ENCODE assay signal across 19 cellular contexts in the genomic region with DNA sequence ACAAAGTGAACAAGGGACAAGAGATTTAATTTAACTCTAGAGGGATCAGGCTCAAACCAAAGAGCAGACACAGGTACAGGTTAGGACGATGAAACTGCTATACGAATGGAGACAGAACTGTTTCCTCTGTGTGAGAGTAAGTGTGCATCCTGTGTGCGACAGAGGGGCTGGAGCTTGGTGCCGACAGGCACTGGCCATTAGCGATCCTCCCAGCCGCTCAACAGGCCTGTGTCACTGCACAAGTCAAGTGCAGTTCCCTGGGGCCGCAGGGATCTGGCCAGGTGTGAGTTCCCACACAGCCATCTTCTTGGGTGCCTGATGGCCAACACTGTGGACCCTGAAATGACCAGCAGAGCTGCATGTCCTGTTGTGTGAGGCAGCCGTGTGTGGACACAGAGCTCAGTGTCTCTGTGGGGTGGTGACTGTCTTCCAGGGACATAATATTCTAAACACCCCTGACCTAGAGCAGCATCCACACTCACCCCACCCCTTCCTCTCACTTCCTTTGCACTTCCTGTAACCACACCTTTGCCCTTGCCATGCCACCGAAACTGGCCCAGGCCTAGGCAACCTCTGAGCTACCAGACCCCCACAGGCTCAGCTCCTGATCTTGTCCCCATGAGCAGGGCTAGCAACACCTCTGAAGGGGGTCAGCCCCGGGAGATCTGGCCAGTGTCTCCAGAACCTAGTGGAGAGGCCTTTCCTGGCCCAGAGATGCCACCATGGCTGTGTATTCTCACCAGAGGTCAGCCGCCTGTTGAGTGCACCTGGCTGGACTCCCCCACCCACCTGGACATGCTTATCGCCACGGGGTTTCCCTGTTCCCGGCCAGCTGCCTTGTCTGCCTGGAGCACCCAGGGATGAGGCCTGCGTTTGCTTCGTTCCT. TPM values are rescaled to one million over a fixed set of nuclear protein-coding genes. Genes with fewer than 3 reads are reported as not detected.
DNase-seq lines count a peak whose midpoint lies in the region; ATAC-seq and TF ChIP-seq lines count a peak whose summit lies in the region.
"Had no signal": no experiment of that assay in that cellular context is flagged by ENCODE, and none has a peak within 500 bp of the region (broad histone marks: within the 10 kb centered on the region; RNA-seq: fewer than 3 reads in every experiment).

No MANE protein-coding gene starts in this region.

- H3K9me3 ChIP-seq in ascending aorta = no peaks in the 10 kb centered on the region
- H3K9me3 ChIP-seq: transverse colon had no signal

- peak; percentile 67 for ATAC-seq in activated naive CD8-positive, alpha-beta T cell treated with anti-CD3 and anti-CD28 coated beads, Interleukin-2, amount 10 ng/mL, durations not matched to agents 7 days and 5 days (ENCODE audit: low read depth)
- ATAC-seq: activated CD4-positive, CD25-positive, alpha-beta regulatory T cell treated with anti-CD3 and anti-CD28 coated beads, Interleukin-2, amount 50 U/mL, for 24 hours; foreskin keratinocyte; sciatic nerve had no signal

- H3K36me3 Mint-ChIP-seq in activated naive CD8-positive, alpha-beta T cell treated with anti-CD3 and anti-CD28 coated beads, Interleukin-2, amount 10 ng/mL, durations not matched to agents 7 days and 5 days = no peaks in the 10 kb centered on the region
- no peaks in the 10 kb centered on the region for H3K36me3 Mint-ChIP-seq in neural crest cell (ENCODE audit: low read depth)

- H3K27me3 Mint-ChIP-seq in activated naive CD8-positive, alpha-beta T cell treated with anti-CD3 and anti-CD28 coated beads, Interleukin-2, amount 10 ng/mL, durations not matched to agents 7 days and 5 days = no peaks in the 10 kb centered on the region
- H3K27me3 Mint-ChIP-seq in neural crest cell (ENCODE audit: low read depth) = peaks cover 4% of the 10 kb centered on the region

- POLR2A ChIA-PET in activated naive CD8-positive, alpha-beta T cell treated with anti-CD3 and anti-CD28 coated beads, Interleukin-2, amount 10 ng/mL, durations not matched to agents 7 days and 5 days (lab: Charles Lee) = interaction anchor here (0.9 to 5.6 kb wide), 3 partner anchors 12 to 275 kb away, joined by 3 to 37 read pairs (median 4); partner anchors contain the start of genes H2AZ2 and TBRG4

- no peak overlapping the region for H3K4me3 ChIP-seq in ascending aorta
- H3K4me3 ChIP-seq: transverse colon had no signal

- DNase-seq in activated effector memory CD4-positive, alpha-beta T cell treated with Interleukin-2 at 50 U/mL for 16 hours = peak; percentile 6
- no peak for DNase-seq in activated effector memory CD4-positive, alpha-beta T cell treated with anti-CD3 and anti-CD28 coated beads, Interleukin-2, amount 50 U/mL, for 16 hours
- DNase-seq in NCI-H146 (lab: John Stamatoyannopoulos, UW) = peak; percentile 92
- no peak for DNase-seq in activated naive CD8-positive, alpha-beta T cell treated with anti-CD3 and anti-CD28 coated beads, Interleukin-2, amount 10 ng/mL, durations not matched to agents 7 days and 5 days
- DNase-seq in neural crest cell (ENCODE audit: low read depth, low spot score) = no peak
- DNase-seq in ascending aorta (ENCODE audit: low spot score in 2 of 2) = no peak
- DNase-seq in anterior cingulate cortex (lab: John Stamatoyannopoulos, UW) = no peak
- DNase-seq in caudate nucleus (lab: John Stamatoyannopoulos, UW) = no peak
- DNase-seq: Calu3; foreskin keratinocyte; GDM1; KG1; NCI-H1436 treated with DMSO at 0.1 percent for 48 hours; stimulated activated CD4-positive, alpha-beta T cell treated with anti-CD3 and anti-CD28 coated beads, Interleukin-4, amount 100 ng/mL, for 1 hour; transverse colon had no signal

- no peak overlapping the region for H3K27ac ChIP-seq in ascending aorta
- H3K27ac ChIP-seq in caudate nucleus (ENCODE audit: low read depth, low read length) = no peak overlapping the region
- H3K27ac ChIP-seq: foreskin keratinocyte, transverse colon had no signal

- H3K27ac Mint-ChIP-seq in activated naive CD8-positive, alpha-beta T cell treated with anti-CD3 and anti-CD28 coated beads, Interleukin-2, amount 10 ng/mL, durations not matched to agents 7 days and 5 days = peak overlapping the region; percentile 91
- peak overlapping the region; percentile 62 for H3K27ac Mint-ChIP-seq in neural crest cell (ENCODE audit: unreplicated experiment)

- no peaks in the 10 kb centered on the region for H3K9me3 Mint-ChIP-seq in activated naive CD8-positive, alpha-beta T cell treated with anti-CD3 and anti-CD28 coated beads, Interleukin-2, amount 10 ng/mL, durations not matched to agents 7 days and 5 days
- H3K9me3 Mint-ChIP-seq in neural crest cell = no peaks in the 10 kb centered on the region

- H3K4me1 Mint-ChIP-seq in activated naive CD8-positive, alpha-beta T cell treated with anti-CD3 and anti-CD28 coated beads, Interleukin-2, amount 10 ng/mL, durations not matched to agents 7 days and 5 days = peaks cover 17% of the 10 kb centered on the region
- H3K4me1 Mint-ChIP-seq in neural crest cell = peaks cover 6% of the 10 kb centered on the region

- TF ChIP-seq CTCF in neural crest cell (conservative IDR thresholded peaks at IDR 0.05) (no peak), ascending aorta (IDR thresholded peaks at IDR 0.05) (no peak)

- H3K36me3 ChIP-seq in ascending aorta = no peaks in the 10 kb centered on the region
- H3K36me3 ChIP-seq: transverse colon had no signal

- H3K27me3 ChIP-seq in ascending aorta = no peaks in the 10 kb centered on the region
- H3K27me3 ChIP-seq: foreskin keratinocyte, transverse colon had no signal

- peak overlapping the region; percentile 39 for H3K4me3 Mint-ChIP-seq in activated naive CD8-positive, alpha-beta T cell treated with anti-CD3 and anti-CD28 coated beads, Interleukin-2, amount 10 ng/mL, durations not matched to agents 7 days and 5 days
- no peak overlapping the region for H3K4me3 Mint-ChIP-seq in neural crest cell

- intact Hi-C loops in ascending aorta (cut with DNase I) = no loop called here

- H3K4me1 ChIP-seq in ascending aorta = no peaks in the 10 kb centered on the region
- H3K4me1 ChIP-seq: foreskin keratinocyte, transverse colon had no signal

RNA-seq across cellular contexts. Expression of gene TBRG4, which starts 11.7 kb away (rescaled TPM):
- 100 to 1,000 TPM; 123 to 127 TPM for total RNA-seq in activated naive CD8-positive, alpha-beta T cell treated with anti-CD3 and anti-CD28 coated beads, Interleukin-2, amount 10 ng/mL, durations not matched to agents 7 days and 5 days
- total RNA-seq in neural crest cell = 104 and 109 TPM in 2 replicates
- total RNA-seq in ascending aorta = 216 TPM

RNA-seq across cellular contexts. Expression of gene RAMP3, which starts 34.4 kb away (rescaled TPM):
- total RNA-seq in activated naive CD8-positive, alpha-beta T cell treated with anti-CD3 and anti-CD28 coated beads, Interleukin-2, amount 10 ng/mL, durations not matched to agents 7 days and 5 days = not detected
- not detected in 2 replicates for total RNA-seq in neural crest cell
- 586 TPM for total RNA-seq in ascending aorta
- total RNA-seq: Calu3; foreskin keratinocyte; NCI-H460; T-helper 1 cell treated with Interleukin-12 subunit alpha and Interleukin-12 subunit beta and Interleukin-4 antibody, amounts not matched to agents 30 ng/mL and 1 ng/mL, for 36 hours had no signal

RNA-seq across cellular contexts. Expression of gene NACAD, which starts 34.4 kb away (rescaled TPM):
- total RNA-seq in activated naive CD8-positive, alpha-beta T cell treated with anti-CD3 and anti-CD28 coated beads, Interleukin-2, amount 10 ng/mL, durations not matched to agents 7 days and 5 days = under 1 TPM; 0.08 to 0.11 TPM
- total RNA-seq in neural crest cell (7.2 and 9.7 TPM in 2 replicates), ascending aorta (7.1 TPM)
- total RNA-seq: NCI-H460; T-helper 1 cell treated with Interleukin-12 subunit alpha and Interleukin-12 subunit beta and Interleukin-4 antibody, amounts not matched to agents 30 ng/mL and 1 ng/mL, for 36 hours had no signal

Comparison
In these comparisons a context has a peak if more than half of its experiments do, and no peak if none do; other contexts are left out.
1. DNase-seq: peak in activated effector memory CD4-positive, alpha-beta T cell treated with Interleukin-2 at 50 U/mL for 16 hours (single experiment) and NCI-H146 (single experiment); none in activated effector memory CD4-positive, alpha-beta T cell treated with anti-CD3 and anti-CD28 coated beads, Interleukin-2, amount 50 U/mL, for 16 hours (single experiment), activated naive CD8-positive, alpha-beta T cell treated with anti-CD3 and anti-CD28 coated beads, Interleukin-2, amount 10 ng/mL, durations not matched to agents 7 days and 5 days (single experiment), neural crest cell (single experiment), ascending aorta (0 of 2), anterior cingulate cortex (0 of 58) and caudate nucleus (0 of 61).
2. RNA of gene RAMP3, which starts 34.4 kb away (total RNA-seq): 586 TPM in ascending aorta (single experiment); not detected in activated naive CD8-positive, alpha-beta T cell treated with anti-CD3 and anti-CD28 coated beads, Interleukin-2, amount 10 ng/mL, durations not matched to agents 7 days and 5 days and not detected in neural crest cell; every median in the first group is over 100 times any median in the second.